20 cellular contexts compared by ENCODE assay signal in the genomic region with DNA sequence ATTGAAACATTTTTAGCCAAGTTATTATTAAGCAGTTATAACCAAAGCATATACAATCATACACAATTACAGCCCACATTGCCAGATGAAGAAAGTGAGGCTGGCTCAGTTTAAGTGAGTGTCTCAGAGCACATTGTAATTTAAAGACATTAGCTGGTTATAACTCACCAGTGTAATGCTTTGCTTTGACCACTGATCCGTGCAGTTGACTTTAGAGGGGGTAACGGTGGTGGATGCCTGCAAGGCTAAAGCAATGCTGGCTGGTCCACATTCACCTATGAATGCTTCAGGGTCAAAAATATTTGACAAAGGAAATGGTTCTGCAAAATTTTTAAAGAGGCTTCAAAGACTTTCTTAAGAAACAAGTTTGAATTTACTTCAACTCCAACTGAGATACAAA. TPM values are rescaled to one million over a fixed set of nuclear protein-coding genes. Genes with fewer than 3 reads are reported as not detected.
DNase-seq lines count a peak whose midpoint lies in the region; ATAC-seq, FAIRE-seq and TF ChIP-seq lines count a peak whose summit lies in the region.
"Had no signal": no experiment of that assay in that cellular context is flagged by ENCODE, and none has a peak within 500 bp of the region (broad histone marks: within the 10 kb centered on the region; RNA-seq: fewer than 3 reads in every experiment).

No MANE protein-coding gene starts in this region.

- FAIRE-seq in RCC 7860 (lab: Jason Lieb, UNC) (peak; percentile 94), kidney (lab: Jason Lieb, UNC) (no peak)

- H3K9me3 ChIP-seq in kidney (ENCODE audit: control insufficient read depth in 1 of 2, low read length in 2 of 2) (no peaks in the 10 kb centered on the region), upper lobe of right lung (no peaks in the 10 kb centered on the region)
- H3K9me3 ChIP-seq: HAP-1 had no signal

- H3K36me3 ChIP-seq in kidney (ENCODE audit: control insufficient read depth in 1 of 2, insufficient read depth in 2 of 2, low read length in 2 of 2) (no peaks in the 10 kb centered on the region), upper lobe of right lung (no peaks in the 10 kb centered on the region)
- H3K36me3 ChIP-seq: HAP-1 had no signal

- TF ChIP-seq CTCF in kidney (IDR thresholded peaks at IDR 0.05; ENCODE audit: borderline replicate concordance, extremely low read depth, insufficient read depth) (peak; percentile 2), upper lobe of right lung (IDR thresholded peaks at IDR 0.05) (no peak)

- intact Hi-C loops in kidney (cut with DNase I) (no loop called here), upper lobe of right lung (cut with DNase I) (no loop called here)

- H3K4me1 ChIP-seq in kidney (ENCODE audit: control insufficient read depth in 1 of 2, insufficient read depth in 1 of 2, low read depth in 1 of 2, low read length in 2 of 2) (peaks cover 0 to 5% of the 10 kb centered on the region in 2 donors), upper lobe of right lung (no peaks in the 10 kb centered on the region)
- H3K4me1 ChIP-seq: HAP-1 had no signal

- H3K4me3 ChIP-seq in kidney (ENCODE audit: low read length in 2 of 2) = peak overlapping the region; percentile 34 to 43
- H3K4me3 ChIP-seq in upper lobe of right lung = no peak overlapping the region
- H3K4me3 ChIP-seq: HAP-1 had no signal

- H3K27ac ChIP-seq in kidney (ENCODE audit: low read depth in 2 of 2, low read length in 2 of 2) = no peak overlapping the region
- H3K27ac ChIP-seq in upper lobe of right lung = no peak overlapping the region
- H3K27ac ChIP-seq: 22Rv1 had no signal

- no peaks in the 10 kb centered on the region for H3K27me3 ChIP-seq in upper lobe of right lung

- H3K9ac ChIP-seq in kidney (ENCODE audit: low read length in 2 of 2) = no peak overlapping the region

- ATAC-seq in upper lobe of right lung = no peak
- ATAC-seq: CD8-positive, alpha-beta T cell; SK-N-SH treated with all-trans-retinoic acid at 6 μM for 48 hours had no signal

- DNase-seq in DMS53 (lab: John Stamatoyannopoulos, UW) = peak; percentile 39
- DNase-seq in DMS53 treated with DMSO at 0.1 percent for 48 hours (lab: John Stamatoyannopoulos, UW; ENCODE audit: unreplicated experiment) = no peak
- DNase-seq in RCC 7860 (ENCODE audit: low spot score) = peak; percentile 68
- DNase-seq in kidney = no peak
- peak; percentile 79 for DNase-seq in renal cortical epithelial cell (ENCODE audit: low read depth)
- DNase-seq in HuH-7 (ENCODE audit: low spot score) = no peak
- no peak for DNase-seq in upper lobe of right lung
- DNase-seq in DMS 273 (lab: John Stamatoyannopoulos, UW; ENCODE audit: unreplicated experiment) = no peak
- DNase-seq: CD8-positive, alpha-beta T cell; MV-4-11; NCI-H1417 treated with DMSO at 0.1 percent for 48 hours; NCI-H2029; NCI-H2227 treated with DMSO at 0.1 percent for 48 hours; NCI-H524 treated with DMSO at 0.1 percent for 48 hours; Right ventricle myocardium superior had no signal

RNA-seq across cellular contexts. Expression of gene C3orf85, which starts 1.2 kb away (rescaled TPM):
- total RNA-seq in kidney (not detected), renal cortical epithelial cell (not detected in 2 replicates), upper lobe of right lung (not detected)
- 40.4 TPM for polyA plus RNA-seq in kidney (ENCODE audit: insufficient read depth, low read depth, low replicate concordance)
- total RNA-seq: CD8-positive, alpha-beta T cell; Right ventricle myocardium superior had no signal
- polyA plus RNA-seq: BJ, IgD-negative memory B cell had no signal

RNA-seq across cellular contexts. Expression of gene MORC1, which starts 19.8 kb away (rescaled TPM):
- 0.06 TPM for total RNA-seq in kidney
- polyA plus RNA-seq in kidney (ENCODE audit: insufficient read depth, low read depth, low replicate concordance) = not detected
- total RNA-seq in renal cortical epithelial cell = under 0.01 and 0.05 TPM in 2 replicates
- not detected for total RNA-seq in upper lobe of right lung
- total RNA-seq: CD8-positive, alpha-beta T cell; Right ventricle myocardium superior had no signal
- polyA plus RNA-seq: BJ, IgD-negative memory B cell had no signal

Comparison
In these comparisons a context has a peak if more than half of its experiments do, and no peak if none do; other contexts are left out.
1. DNase-seq: peak in DMS53 (single experiment), RCC 7860 (single experiment) and renal cortical epithelial cell (single experiment); none in DMS53 treated with DMSO at 0.1 percent for 48 hours (single experiment), kidney (single experiment), HuH-7 (single experiment), upper lobe of right lung (single experiment) and DMS 273 (single experiment).